Comparison of ENCODE assay signal across 22 cellular contexts in the genomic region with DNA sequence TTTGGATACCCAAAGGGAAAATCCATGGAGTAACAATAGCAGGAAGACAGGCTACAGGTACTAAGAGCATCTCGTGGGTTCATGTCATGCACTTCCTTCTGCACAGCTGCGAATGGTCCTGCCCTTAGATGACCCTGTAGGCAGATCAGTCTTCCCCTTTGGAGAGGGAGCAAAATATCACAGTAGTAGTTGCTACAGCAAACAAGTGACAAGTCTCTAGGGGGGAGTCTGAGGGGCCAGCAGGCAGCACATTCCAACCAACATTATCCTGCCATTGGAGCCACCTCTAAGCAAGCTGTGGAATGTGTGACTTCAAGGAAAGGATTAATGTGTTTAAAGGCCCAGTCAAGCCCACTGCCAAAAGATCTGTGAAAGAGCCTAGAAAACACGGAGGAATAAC.
"Had no signal": no experiment of that assay in that cellular context is flagged by ENCODE, and none has a peak within 500 bp of the region (broad histone marks: within the 10 kb centered on the region; RNA-seq: fewer than 3 reads in every experiment).

No MANE protein-coding gene starts in this region.

- H3K4me1 Mint-ChIP-seq: activated CD8-positive, alpha-beta memory T cell treated with anti-CD3 and anti-CD28 coated beads, Interleukin-2, amount 10 ng/mL, durations not matched to agents 7 days and 5 days; memory B cell had no signal

- H3K4me3 Mint-ChIP-seq: activated CD8-positive, alpha-beta memory T cell treated with anti-CD3 and anti-CD28 coated beads, Interleukin-2, amount 10 ng/mL, durations not matched to agents 7 days and 5 days; activated T-cell treated with anti-CD3 and anti-CD28 coated beads, Interleukin-2, amount 50 U/mL, for 24 hours; memory B cell; natural killer cell treated with Interleukin-12 subunit alpha and Interleukin-12 subunit beta and Interleukin-15 and Interleukin-18, amount 100 ng/mL, for 72 hours; type B pancreatic cell had no signal

- H3K27ac Mint-ChIP-seq: activated CD8-positive, alpha-beta memory T cell treated with anti-CD3 and anti-CD28 coated beads, Interleukin-2, amount 10 ng/mL, durations not matched to agents 7 days and 5 days; activated T-cell treated with anti-CD3 and anti-CD28 coated beads, Interleukin-2, amount 50 U/mL, for 24 hours; memory B cell; natural killer cell treated with Interleukin-12 subunit alpha and Interleukin-12 subunit beta and Interleukin-15 and Interleukin-18, amount 100 ng/mL, for 72 hours; type B pancreatic cell had no signal

- ATAC-seq: activated CD8-positive, alpha-beta memory T cell treated with anti-CD3 and anti-CD28 coated beads, Interleukin-2, amount 10 ng/mL, durations not matched to agents 7 days and 5 days; left colon; natural killer cell treated with Interleukin-12 subunit alpha and Interleukin-12 subunit beta and Interleukin-15 and Interleukin-18, amount 100 ng/mL, for 72 hours had no signal

- H3K36me3 ChIP-seq: cardiac muscle cell had no signal

- H3K36me3 Mint-ChIP-seq: activated CD8-positive, alpha-beta memory T cell treated with anti-CD3 and anti-CD28 coated beads, Interleukin-2, amount 10 ng/mL, durations not matched to agents 7 days and 5 days; memory B cell; natural killer cell treated with Interleukin-12 subunit alpha and Interleukin-12 subunit beta and Interleukin-15 and Interleukin-18, amount 100 ng/mL, for 72 hours; type B pancreatic cell had no signal

- H3K27me3 ChIP-seq: cardiac muscle cell had no signal

- H3K27me3 Mint-ChIP-seq: memory B cell had no signal

- DNase-seq: activated CD4-positive, alpha-beta T cell treated with anti-CD3 and anti-CD28 coated beads, Interleukin-2, amount 50 U/mL, for 48 hours; activated CD8-positive, alpha-beta memory T cell treated with anti-CD3 and anti-CD28 coated beads, Interleukin-2, amount 10 ng/mL, durations not matched to agents 7 days and 5 days; activated effector memory CD4-positive, alpha-beta T cell treated with Interleukin-2 at 50 U/mL for 16 hours; activated naive CD4-positive, alpha-beta T cell treated with anti-CD3 and anti-CD28 coated beads, Interleukin-2, amount 50 U/mL, for 16 hours; activated T-cell treated with anti-CD3 and anti-CD28 coated beads, Interleukin-2, amount 50 U/mL, for 24 hours; foreskin fibroblast; glutamatergic neuron; left colon; nucleus accumbens; posterior cingulate gyrus; retina; small intestine; stimulated activated CD4-positive, alpha-beta T cell treated with anti-CD3 and anti-CD28 coated beads, Interleukin-4, amount 100 ng/mL, for 4 hours; stimulated activated CD8-positive, alpha-beta memory T cell treated with anti-CD3 and anti-CD28 coated beads, Interleukin-4, amount 100 ng/mL, for 48 hours; stimulated activated naive CD4-positive, alpha-beta T cell treated with Interleukin-2 at 50 U/mL for 16 hours; T-helper 1 cell; T1000 had no signal

- H3K4me3 ChIP-seq: cardiac muscle cell, SK-N-MC had no signal

- H3K9me3 Mint-ChIP-seq: natural killer cell treated with Interleukin-12 subunit alpha and Interleukin-12 subunit beta and Interleukin-15 and Interleukin-18, amount 100 ng/mL, for 72 hours; type B pancreatic cell had no signal

- H3K27ac ChIP-seq: cardiac muscle cell, SK-N-MC had no signal
